ENCODE assay signal across 1 cellular context in the genomic region with DNA sequence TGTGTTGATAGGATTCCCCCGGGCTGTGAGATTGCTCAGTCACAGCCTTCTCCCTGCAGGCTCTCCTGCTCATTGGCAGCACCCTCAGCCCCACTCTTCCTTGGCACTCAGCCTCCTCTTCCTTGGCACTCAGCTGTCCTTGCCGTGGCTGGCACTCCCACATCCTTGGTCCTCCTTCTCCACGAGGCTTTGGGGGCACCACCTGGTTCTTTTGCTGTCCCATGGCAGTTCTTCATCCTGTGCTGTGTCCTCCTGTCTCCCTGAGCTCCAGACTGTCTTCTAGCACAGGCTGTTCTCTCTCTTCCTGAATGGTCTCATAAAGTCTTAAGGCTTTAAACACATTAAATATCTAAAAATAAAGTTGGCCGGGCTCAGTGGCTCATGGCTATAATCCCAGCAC.
TF ChIP-seq lines count a peak whose summit lies in the region.

No MANE protein-coding gene starts in this region.

TF ChIP-seq in GM23338, 12 proteins besides CTCF, POLR2A, EP300 and RAD21 (continued from another document):
- TF ChIP-seq, protein P1, sequence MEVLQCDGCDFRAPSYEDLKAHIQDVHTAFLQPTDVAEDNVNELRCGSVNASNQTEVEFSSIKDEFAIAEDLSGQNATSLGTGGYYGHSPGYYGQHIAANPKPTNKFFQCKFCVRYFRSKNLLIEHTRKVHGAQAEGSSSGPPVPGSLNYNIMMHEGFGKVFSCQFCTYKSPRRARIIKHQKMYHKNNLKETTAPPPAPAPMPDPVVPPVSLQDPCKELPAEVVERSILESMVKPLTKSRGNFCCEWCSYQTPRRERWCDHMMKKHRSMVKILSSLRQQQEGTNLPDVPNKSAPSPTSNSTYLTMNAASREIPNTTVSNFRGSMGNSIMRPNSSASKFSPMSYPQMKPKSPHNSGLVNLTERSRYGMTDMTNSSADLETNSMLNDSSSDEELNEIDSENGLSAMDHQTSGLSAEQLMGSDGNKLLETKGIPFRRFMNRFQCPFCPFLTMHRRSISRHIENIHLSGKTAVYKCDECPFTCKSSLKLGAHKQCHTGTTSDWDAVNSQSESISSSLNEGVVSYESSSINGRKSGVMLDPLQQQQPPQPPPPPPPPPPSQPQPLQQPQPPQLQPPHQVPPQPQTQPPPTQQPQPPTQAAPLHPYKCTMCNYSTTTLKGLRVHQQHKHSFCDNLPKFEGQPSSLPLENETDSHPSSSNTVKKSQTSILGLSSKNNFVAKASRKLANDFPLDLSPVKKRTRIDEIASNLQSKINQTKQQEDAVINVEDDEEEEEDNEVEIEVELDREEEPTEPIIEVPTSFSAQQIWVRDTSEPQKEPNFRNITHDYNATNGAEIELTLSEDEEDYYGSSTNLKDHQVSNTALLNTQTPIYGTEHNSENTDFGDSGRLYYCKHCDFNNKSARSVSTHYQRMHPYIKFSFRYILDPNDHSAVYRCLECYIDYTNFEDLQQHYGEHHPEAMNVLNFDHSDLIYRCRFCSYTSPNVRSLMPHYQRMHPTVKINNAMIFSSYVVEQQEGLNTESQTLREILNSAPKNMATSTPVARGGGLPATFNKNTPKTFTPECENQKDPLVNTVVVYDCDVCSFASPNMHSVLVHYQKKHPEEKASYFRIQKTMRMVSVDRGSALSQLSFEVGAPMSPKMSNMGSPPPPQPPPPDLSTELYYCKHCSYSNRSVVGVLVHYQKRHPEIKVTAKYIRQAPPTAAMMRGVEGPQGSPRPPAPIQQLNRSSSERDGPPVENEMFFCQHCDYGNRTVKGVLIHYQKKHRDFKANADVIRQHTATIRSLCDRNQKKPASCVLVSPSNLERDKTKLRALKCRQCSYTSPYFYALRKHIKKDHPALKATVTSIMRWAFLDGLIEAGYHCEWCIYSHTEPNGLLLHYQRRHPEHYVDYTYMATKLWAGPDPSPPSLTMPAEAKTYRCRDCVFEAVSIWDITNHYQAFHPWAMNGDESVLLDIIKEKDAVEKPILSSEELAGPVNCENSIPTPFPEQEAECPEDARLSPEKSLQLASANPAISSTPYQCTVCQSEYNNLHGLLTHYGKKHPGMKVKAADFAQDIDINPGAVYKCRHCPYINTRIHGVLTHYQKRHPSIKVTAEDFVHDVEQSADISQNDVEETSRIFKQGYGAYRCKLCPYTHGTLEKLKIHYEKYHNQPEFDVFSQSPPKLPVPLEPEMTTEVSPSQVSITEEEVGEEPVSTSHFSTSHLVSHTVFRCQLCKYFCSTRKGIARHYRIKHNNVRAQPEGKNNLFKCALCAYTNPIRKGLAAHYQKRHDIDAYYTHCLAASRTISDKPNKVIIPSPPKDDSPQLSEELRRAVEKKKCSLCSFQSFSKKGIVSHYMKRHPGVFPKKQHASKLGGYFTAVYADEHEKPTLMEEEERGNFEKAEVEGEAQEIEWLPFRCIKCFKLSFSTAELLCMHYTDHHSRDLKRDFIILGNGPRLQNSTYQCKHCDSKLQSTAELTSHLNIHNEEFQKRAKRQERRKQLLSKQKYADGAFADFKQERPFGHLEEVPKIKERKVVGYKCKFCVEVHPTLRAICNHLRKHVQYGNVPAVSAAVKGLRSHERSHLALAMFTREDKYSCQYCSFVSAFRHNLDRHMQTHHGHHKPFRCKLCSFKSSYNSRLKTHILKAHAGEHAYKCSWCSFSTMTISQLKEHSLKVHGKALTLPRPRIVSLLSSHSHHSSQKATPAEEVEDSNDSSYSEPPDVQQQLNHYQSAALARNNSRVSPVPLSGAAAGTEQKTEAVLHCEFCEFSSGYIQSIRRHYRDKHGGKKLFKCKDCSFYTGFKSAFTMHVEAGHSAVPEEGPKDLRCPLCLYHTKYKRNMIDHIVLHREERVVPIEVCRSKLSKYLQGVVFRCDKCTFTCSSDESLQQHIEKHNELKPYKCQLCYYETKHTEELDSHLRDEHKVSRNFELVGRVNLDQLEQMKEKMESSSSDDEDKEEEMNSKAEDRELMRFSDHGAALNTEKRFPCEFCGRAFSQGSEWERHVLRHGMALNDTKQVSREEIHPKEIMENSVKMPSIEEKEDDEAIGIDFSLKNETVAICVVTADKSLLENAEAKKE (CRISPR knock-in tag; IDR thresholded peaks at IDR 0.05), result no peak
- TF ChIP-seq POLR2AphosphoS5 (IDR thresholded peaks at IDR 0.05; ENCODE audit: low read depth), result no peak
- TF ChIP-seq, protein P2, sequence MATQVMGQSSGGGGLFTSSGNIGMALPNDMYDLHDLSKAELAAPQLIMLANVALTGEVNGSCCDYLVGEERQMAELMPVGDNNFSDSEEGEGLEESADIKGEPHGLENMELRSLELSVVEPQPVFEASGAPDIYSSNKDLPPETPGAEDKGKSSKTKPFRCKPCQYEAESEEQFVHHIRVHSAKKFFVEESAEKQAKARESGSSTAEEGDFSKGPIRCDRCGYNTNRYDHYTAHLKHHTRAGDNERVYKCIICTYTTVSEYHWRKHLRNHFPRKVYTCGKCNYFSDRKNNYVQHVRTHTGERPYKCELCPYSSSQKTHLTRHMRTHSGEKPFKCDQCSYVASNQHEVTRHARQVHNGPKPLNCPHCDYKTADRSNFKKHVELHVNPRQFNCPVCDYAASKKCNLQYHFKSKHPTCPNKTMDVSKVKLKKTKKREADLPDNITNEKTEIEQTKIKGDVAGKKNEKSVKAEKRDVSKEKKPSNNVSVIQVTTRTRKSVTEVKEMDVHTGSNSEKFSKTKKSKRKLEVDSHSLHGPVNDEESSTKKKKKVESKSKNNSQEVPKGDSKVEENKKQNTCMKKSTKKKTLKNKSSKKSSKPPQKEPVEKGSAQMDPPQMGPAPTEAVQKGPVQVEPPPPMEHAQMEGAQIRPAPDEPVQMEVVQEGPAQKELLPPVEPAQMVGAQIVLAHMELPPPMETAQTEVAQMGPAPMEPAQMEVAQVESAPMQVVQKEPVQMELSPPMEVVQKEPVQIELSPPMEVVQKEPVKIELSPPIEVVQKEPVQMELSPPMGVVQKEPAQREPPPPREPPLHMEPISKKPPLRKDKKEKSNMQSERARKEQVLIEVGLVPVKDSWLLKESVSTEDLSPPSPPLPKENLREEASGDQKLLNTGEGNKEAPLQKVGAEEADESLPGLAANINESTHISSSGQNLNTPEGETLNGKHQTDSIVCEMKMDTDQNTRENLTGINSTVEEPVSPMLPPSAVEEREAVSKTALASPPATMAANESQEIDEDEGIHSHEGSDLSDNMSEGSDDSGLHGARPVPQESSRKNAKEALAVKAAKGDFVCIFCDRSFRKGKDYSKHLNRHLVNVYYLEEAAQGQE (IDR thresholded peaks at IDR 0.05; ENCODE audit: unreplicated experiment), result no peak
